Comparison of ENCODE assay signal across 16 cellular contexts in genomic region chr4:39435875-39436563, GRCh38. TPM values are rescaled to one million over a fixed set of nuclear protein-coding genes. Genes with fewer than 3 reads are reported as not detected.
A peak's percentile ranks its signal among the peaks of the same experiment; 100 is the strongest.
DNase-seq lines count a peak whose midpoint lies in the region; ATAC-seq and TF ChIP-seq lines count a peak whose summit lies in the region.
"Had no signal": no experiment of that assay in that cellular context is flagged by ENCODE, and none has a peak within 500 bp of the region (broad histone marks: within the 10 kb centered on the region; RNA-seq: fewer than 3 reads in every experiment).

No MANE protein-coding gene starts in this region.

- H2AFZ ChIP-seq in MM.1S (ENCODE audit: low read length): no peak overlapping the region

- no peaks in the 10 kb centered on the region for H3F3A ChIP-seq in MM.1S (ENCODE audit: insufficient read depth, low read length)

- H3K4me2 ChIP-seq in MM.1S (ENCODE audit: low read depth, low read length): no peak overlapping the region

- H3K27me3 ChIP-seq in GM06990 (replicated peaks; ENCODE audit: control insufficient read depth, insufficient read depth, low read length) (no peaks in the 10 kb centered on the region), MM.1S (replicated peaks; ENCODE audit: insufficient read depth, low read length) (no peaks in the 10 kb centered on the region)

- ATAC-seq in omental fat pad (ENCODE audit: low FRiP score): peak; percentile 49
- ATAC-seq: activated CD8-positive, alpha-beta T cell treated with anti-CD3 and anti-CD28 coated beads, Interleukin-2, amount 10 ng/mL, durations not matched to agents 7 days and 5 days; CD8-positive, alpha-beta T cell had no signal

- H3K4me3 ChIP-seq in GM06990 (replicated peaks; ENCODE audit: low read depth, low read length): no peak overlapping the region
- H3K4me3 ChIP-seq in MM.1S (ENCODE audit: low read length): no peak overlapping the region
- H3K4me3 ChIP-seq in choroid plexus epithelial cell (ENCODE audit: low read depth, low read length): no peak overlapping the region

- no peak overlapping the region for H3K27ac ChIP-seq in MM.1S (ENCODE audit: low read length)
- H3K27ac ChIP-seq: HL-60 had no signal

- no peaks in the 10 kb centered on the region for H3K79me2 ChIP-seq in MM.1S (ENCODE audit: low read length)

- H3K36me3 ChIP-seq in GM06990 (ENCODE audit: control insufficient read depth, insufficient read depth, low read length): no peaks in the 10 kb centered on the region
- H3K36me3 ChIP-seq in MM.1S (replicated peaks; ENCODE audit: insufficient read depth, low read length): no peaks in the 10 kb centered on the region

- H3K9me3 ChIP-seq in MM.1S (replicated peaks; ENCODE audit: insufficient read depth, low read length): no peaks in the 10 kb centered on the region

- TF ChIP-seq CTCF in GM06990 (IDR thresholded peaks at IDR 0.05; ENCODE audit: insufficient read depth, low read length, poor library complexity, severe bottlenecking): peak; percentile 37
- peak; percentile 25 for TF ChIP-seq CTCF in MM.1S (IDR thresholded peaks at IDR 0.05; ENCODE audit: low read length)
- peak; percentile 47 for TF ChIP-seq CTCF in choroid plexus epithelial cell (conservative IDR thresholded peaks at IDR 0.05; ENCODE audit: low read depth, low read length)
- TF ChIP-seq CTCF in omental fat pad (IDR thresholded peaks at IDR 0.05): no peak

- no peak overlapping the region for H3K9ac ChIP-seq in MM.1S (ENCODE audit: low read length)

- no peaks in the 10 kb centered on the region for H4K20me1 ChIP-seq in MM.1S (ENCODE audit: insufficient read depth, low read length)

- no peaks in the 10 kb centered on the region for H3K9me2 ChIP-seq in MM.1S (replicated peaks; ENCODE audit: insufficient read depth, low read length)

- no peaks in the 10 kb centered on the region for H3K4me1 ChIP-seq in MM.1S (ENCODE audit: low read length)

- DNase-seq in GM06990 (ENCODE audit: extremely low read depth, insufficient read length): no peak
- no peak for DNase-seq in MM.1S
- DNase-seq in choroid plexus epithelial cell (ENCODE audit: low read depth): peak; percentile 22
- DNase-seq in omental fat pad (ENCODE audit: low spot score): no peak
- no peak for DNase-seq in cortex of kidney (lab: John Stamatoyannopoulos, UW)
- no peak for DNase-seq in activated gamma-delta T cell treated with Interleukin-2 at 50 U/mL for 16 hours
- DNase-seq in NCI-H2029 treated with DMSO at 0.1 percent for 48 hours (lab: John Stamatoyannopoulos, UW): no peak
- DNase-seq in NCI-H526 treated with DMSO at 0.1 percent for 48 hours (lab: John Stamatoyannopoulos, UW): no peak
- DNase-seq: activated CD8-positive, alpha-beta T cell treated with anti-CD3 and anti-CD28 coated beads, Interleukin-2, amount 10 ng/mL, durations not matched to agents 7 days and 5 days; activated naive CD4-positive, alpha-beta T cell treated with anti-CD3 and anti-CD28 coated beads for 36 hours; CD8-positive, alpha-beta T cell; foreskin fibroblast; NCI-H2227 treated with DMSO at 0.1 percent for 48 hours; substantia nigra had no signal

RNA-seq across cellular contexts. Expression of gene RPL9, which starts 22.7 kb away (rescaled TPM):
- total RNA-seq in omental fat pad: 1,000 to 10,000 TPM; 2,923 to 4,543 (median 3,766) TPM

RNA-seq across cellular contexts. Expression of gene LIAS, which starts 22.8 kb away (rescaled TPM):
- 10 to 100 TPM in 2 of 4 donors, 1 to 10 TPM in 2; 5.2 to 25.2 (median 10.4) TPM for total RNA-seq in omental fat pad

RNA-seq across cellular contexts. Expression of gene KLB, which starts 29.3 kb away (rescaled TPM):
- total RNA-seq in omental fat pad: 10 to 100 TPM in 2 of 4 donors, 1 to 10 TPM in 2; 7.9 to 70.9 (median 12.1) TPM
- total RNA-seq: activated CD8-positive, alpha-beta T cell treated with anti-CD3 and anti-CD28 coated beads, Interleukin-2, amount 10 ng/mL, durations not matched to agents 7 days and 5 days; activated naive CD4-positive, alpha-beta T cell treated with anti-CD3 and anti-CD28 coated beads for 36 hours; myocyte had no signal

Comparison
In these comparisons a context has a peak if more than half of its experiments do, and no peak if none do; other contexts are left out.
1. CTCF ChIP-seq: peak in GM06990 (single experiment), MM.1S (single experiment) and choroid plexus epithelial cell (single experiment); none in omental fat pad (0 of 3).